ENCODE assay signal across 36 cellular contexts in the genomic region with DNA sequence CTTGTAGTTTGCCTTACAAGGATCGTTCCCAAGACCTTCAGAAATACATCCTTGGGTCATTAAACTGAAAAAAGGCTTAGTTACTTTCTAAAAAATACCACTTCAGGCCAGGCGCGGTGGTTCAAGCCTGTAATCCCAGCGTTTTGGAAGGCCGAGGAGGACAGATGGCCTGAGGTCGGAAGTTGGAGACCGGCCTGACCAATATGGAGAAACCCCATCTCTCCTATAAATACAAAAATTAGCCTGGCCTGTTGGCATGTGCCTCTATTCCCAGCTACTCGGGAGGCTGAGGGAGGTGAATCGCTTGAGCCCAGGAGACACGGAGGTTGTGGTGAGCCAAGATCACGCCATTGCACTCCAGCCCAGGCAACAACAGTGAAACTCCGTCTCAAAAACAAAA.
"Had no signal": no experiment of that assay in that cellular context is flagged by ENCODE, and none has a peak within 500 bp of the region (broad histone marks: within the 10 kb centered on the region; RNA-seq: fewer than 3 reads in every experiment).

No MANE protein-coding gene starts in this region.

- ATAC-seq: activated naive CD4-positive, alpha-beta T cell treated with anti-CD3 and anti-CD28 coated beads, Interleukin-2, amount 50 U/mL, for 72 hours; activated naive CD8-positive, alpha-beta T cell treated with anti-CD3 and anti-CD28 coated beads, Interleukin-2, amount 50 U/mL, for 24 hours; activated T-cell treated with anti-CD3 and anti-CD28 coated beads, Interleukin-2, amount 50 U/mL, for 4 hours; activated T-cell treated with anti-CD3 and anti-CD28 coated beads, Interleukin-2, amount 50 U/mL, for 72 hours; activated T-helper 17 cell treated with anti-CD3 and anti-CD28 coated beads, Interleukin-2, amount 50 U/mL, for 72 hours; body of pancreas had no signal

- H3K4me3 Mint-ChIP-seq: activated naive CD4-positive, alpha-beta T cell treated with anti-CD3 and anti-CD28 coated beads for 36 hours; activated naive CD4-positive, alpha-beta T cell treated with anti-CD3 and anti-CD28 coated beads, Interleukin-2, amount 10 ng/mL, durations not matched to agents 7 days and 5 days; activated naive CD4-positive, alpha-beta T cell treated with anti-CD3 and anti-CD28 coated beads, Interleukin-2, amount 50 U/mL, for 24 hours; activated naive CD8-positive, alpha-beta T cell; activated naive CD8-positive, alpha-beta T cell treated with anti-CD3 and anti-CD28 coated beads for 36 hours; activated naive CD8-positive, alpha-beta T cell treated with anti-CD3 and anti-CD28 coated beads, Interleukin-2, amount 10 ng/mL, durations not matched to agents 7 days and 5 days; activated naive CD8-positive, alpha-beta T cell treated with anti-CD3 and anti-CD28 coated beads, Interleukin-2, amount 50 U/mL, for 24 hours; activated T-cell treated with anti-CD3 and anti-CD28 coated beads, Interleukin-2, amount 50 U/mL, for 24 hours; activated T-cell treated with anti-CD3 and anti-CD28 coated beads, Interleukin-2, amount 50 U/mL, for 4 hours; activated T-cell treated with anti-CD3 and anti-CD28 coated beads, Interleukin-2, amount 50 U/mL, for 72 hours; activated T-helper 1 cell treated with anti-CD3 and anti-CD28 coated beads, Interleukin-12 subunit alpha, Interleukin-12 subunit beta, Interleukin-2, Interleukin-4 antibody, amounts not matched to agents 30 ng/mL and 10 ng/mL and 1 ng/mL, durations not matched to agents 14 hours and 24 hours and 36 hours; activated T-helper 17 cell treated with anti-CD3 and anti-CD28 coated beads, Interleukin-2, amount 50 U/mL, for 72 hours; brain; central memory CD8-positive, alpha-beta T cell had no signal

- H3K27ac Mint-ChIP-seq: activated naive CD4-positive, alpha-beta T cell treated with anti-CD3 and anti-CD28 coated beads for 36 hours; activated naive CD4-positive, alpha-beta T cell treated with anti-CD3 and anti-CD28 coated beads, Interleukin-2, amount 10 ng/mL, durations not matched to agents 7 days and 5 days; activated naive CD4-positive, alpha-beta T cell treated with anti-CD3 and anti-CD28 coated beads, Interleukin-2, amount 50 U/mL, for 24 hours; activated naive CD8-positive, alpha-beta T cell; activated naive CD8-positive, alpha-beta T cell treated with anti-CD3 and anti-CD28 coated beads for 36 hours; activated naive CD8-positive, alpha-beta T cell treated with anti-CD3 and anti-CD28 coated beads, Interleukin-2, amount 10 ng/mL, durations not matched to agents 7 days and 5 days; activated naive CD8-positive, alpha-beta T cell treated with anti-CD3 and anti-CD28 coated beads, Interleukin-2, amount 50 U/mL, for 24 hours; activated T-cell treated with anti-CD3 and anti-CD28 coated beads, Interleukin-2, amount 50 U/mL, for 24 hours; activated T-cell treated with anti-CD3 and anti-CD28 coated beads, Interleukin-2, amount 50 U/mL, for 72 hours; activated T-helper 1 cell treated with anti-CD3 and anti-CD28 coated beads, Interleukin-12 subunit alpha, Interleukin-12 subunit beta, Interleukin-2, Interleukin-4 antibody, amounts not matched to agents 30 ng/mL and 10 ng/mL and 1 ng/mL, durations not matched to agents 14 hours and 24 hours and 36 hours; activated T-helper 17 cell treated with anti-CD3 and anti-CD28 coated beads, Interleukin-2, amount 50 U/mL, for 72 hours; activated T-helper 2 cell treated with anti-CD3 and anti-CD28 coated beads, Interferon-gamma antibody, Interleukin-2, Interleukin-4, amounts not matched to agents 10 μg/mL and 5 μg/mL and 100 μg/mL, durations not matched to agents 14 hours and 24 hours and 36 hours; brain had no signal

- H3K27ac ChIP-seq: adrenal gland, ascending aorta, body of pancreas, brain microvascular endothelial cell, breast epithelium, cardiac muscle cell had no signal

- H3K4me1 ChIP-seq: adrenal gland, breast epithelium had no signal

- H3K4me3 ChIP-seq: adrenal gland, ascending aorta, body of pancreas, breast epithelium, cardiac muscle cell had no signal

- H3K36me3 ChIP-seq: adrenal gland, ascending aorta, brain microvascular endothelial cell, breast epithelium, cardiac muscle cell had no signal

- H3K27me3 Mint-ChIP-seq: activated naive CD4-positive, alpha-beta T cell treated with anti-CD3 and anti-CD28 coated beads, Interleukin-2, amount 10 ng/mL, durations not matched to agents 7 days and 5 days; activated naive CD4-positive, alpha-beta T cell treated with anti-CD3 and anti-CD28 coated beads, Interleukin-2, amount 50 U/mL, for 24 hours; activated naive CD8-positive, alpha-beta T cell; activated naive CD8-positive, alpha-beta T cell treated with anti-CD3 and anti-CD28 coated beads for 36 hours; activated naive CD8-positive, alpha-beta T cell treated with anti-CD3 and anti-CD28 coated beads, Interleukin-2, amount 10 ng/mL, durations not matched to agents 7 days and 5 days; activated naive CD8-positive, alpha-beta T cell treated with anti-CD3 and anti-CD28 coated beads, Interleukin-2, amount 50 U/mL, for 24 hours; activated T-cell treated with anti-CD3 and anti-CD28 coated beads, Interleukin-2, amount 50 U/mL, for 24 hours; activated T-helper 17 cell treated with anti-CD3 and anti-CD28 coated beads, Interleukin-2, amount 50 U/mL, for 72 hours; central memory CD8-positive, alpha-beta T cell had no signal

- H3K9me3 ChIP-seq: adrenal gland, ascending aorta, body of pancreas, breast epithelium had no signal

- H3K9me3 Mint-ChIP-seq: central memory CD8-positive, alpha-beta T cell had no signal

- H3K36me3 Mint-ChIP-seq: brain had no signal

- H3K27me3 ChIP-seq: adrenal gland, ascending aorta, body of pancreas, brain microvascular endothelial cell, breast epithelium, cardiac muscle cell had no signal

- DNase-seq: activated effector memory CD4-positive, alpha-beta T cell treated with anti-CD3 and anti-CD28 coated beads, Interleukin-2, amount 50 U/mL, for 16 hours; activated effector memory CD4-positive, alpha-beta T cell treated with Interleukin-2 at 50 U/mL for 16 hours; activated gamma-delta T cell; activated gamma-delta T cell treated with Interleukin-2 at 50 U/mL for 16 hours; activated naive CD4-positive, alpha-beta T cell; activated naive CD4-positive, alpha-beta T cell treated with anti-CD3 and anti-CD28 coated beads for 36 hours; activated naive CD4-positive, alpha-beta T cell treated with anti-CD3 and anti-CD28 coated beads, Interleukin-2, amount 10 ng/mL, durations not matched to agents 7 days and 5 days; activated naive CD4-positive, alpha-beta T cell treated with anti-CD3 and anti-CD28 coated beads, Interleukin-2, amount 50 U/mL, for 16 hours; activated naive CD4-positive, alpha-beta T cell treated with Interleukin-2 at 50 U/mL for 16 hours; activated naive CD8-positive, alpha-beta T cell treated with anti-CD3 and anti-CD28 coated beads for 36 hours; activated naive CD8-positive, alpha-beta T cell treated with anti-CD3 and anti-CD28 coated beads, Interleukin-2, amount 10 ng/mL, durations not matched to agents 7 days and 5 days; activated naive CD8-positive, alpha-beta T cell treated with anti-CD3 and anti-CD28 coated beads, Interleukin-2, amount 50 U/mL, for 24 hours; activated T-cell treated with anti-CD3 and anti-CD28 coated beads, Interleukin-2, amount 50 U/mL, for 1 hour; activated T-cell treated with anti-CD3 and anti-CD28 coated beads, Interleukin-2, amount 50 U/mL, for 24 hours; activated T-cell treated with anti-CD3 and anti-CD28 coated beads, Interleukin-2, amount 50 U/mL, for 4 hours; activated T-cell treated with anti-CD3 and anti-CD28 coated beads, Interleukin-2, amount 50 U/mL, for 48 hours; activated T-cell treated with anti-CD3 and anti-CD28 coated beads, Interleukin-2, amount 50 U/mL, for 72 hours; adrenal gland; amniotic stem cell; amygdala; anterior cingulate cortex; aorta; body of pancreas; brain microvascular endothelial cell; central memory CD4-positive, alpha-beta T cell had no signal
